ENCODE assay signal across 13 cellular contexts in the genomic region with DNA sequence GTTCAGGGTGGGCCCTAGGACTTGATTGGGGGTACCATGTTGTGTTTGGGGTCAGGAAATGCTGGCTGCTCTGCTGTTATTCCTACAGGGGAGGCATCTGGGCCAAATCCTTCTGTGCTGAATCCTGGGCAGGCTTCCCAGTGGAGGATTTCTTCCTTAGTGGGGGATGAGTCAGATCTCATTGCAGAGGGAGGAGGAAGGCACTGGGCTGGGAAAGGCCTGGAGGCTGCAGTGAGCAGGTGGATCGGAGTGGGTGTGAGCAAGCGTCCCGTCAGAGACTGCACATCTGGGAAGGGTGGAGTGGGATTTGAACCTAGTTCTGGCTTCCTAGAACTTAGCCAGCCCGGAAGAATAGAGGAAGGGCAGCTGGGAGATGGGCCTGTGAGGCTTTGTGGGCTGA. TPM values are rescaled to one million over a fixed set of nuclear protein-coding genes. Genes with fewer than 3 reads are reported as not detected.
DNase-seq lines count a peak whose midpoint lies in the region; ATAC-seq lines count a peak whose summit lies in the region.
"Had no signal": no experiment of that assay in that cellular context is flagged by ENCODE, and none has a peak within 500 bp of the region (broad histone marks: within the 10 kb centered on the region; RNA-seq: fewer than 3 reads in every experiment).

No MANE protein-coding gene starts in this region.

- peaks cover 18% of the 10 kb centered on the region for H3K36me3 ChIP-seq in HAP-1 (replicated peaks)

- H3K27me3 ChIP-seq in HAP-1 (ENCODE audit: low read depth) = no peaks in the 10 kb centered on the region

- DNase-seq in left cardiac atrium (peak; percentile 32), Right ventricle myocardium inferior (ENCODE audit: missing footprints) (no peak), amniotic epithelial cell (ENCODE audit: low read depth) (peak; percentile 77), fibroblast of the conjunctiva (ENCODE audit: low read depth) (peak; percentile 44), superior temporal gyrus (ENCODE audit: extremely low spot score) (peak; percentile 64), cortex of kidney (lab: John Stamatoyannopoulos, UW) (no peak), NCI-H1694 (lab: John Stamatoyannopoulos, UW) (no peak), HAP-1 (ENCODE audit: low spot score in 2 of 2) (no peak)
- DNase-seq: activated T-cell treated with anti-CD3 and anti-CD28 coated beads, Interleukin-2, amount 50 U/mL, for 1 hour; NCI-H345; retina; Right ventricle myocardium superior had no signal

- no peaks in the 10 kb centered on the region for H3K9me3 ChIP-seq in HAP-1

- peak in 1 of 2 donors; percentile 65 for ATAC-seq in left cardiac atrium
- no peak for ATAC-seq in Right ventricle myocardium inferior
- ATAC-seq: HCT116 had no signal

- intact Hi-C loops in left cardiac atrium (cut with DNase I) (loop anchor here in 1 of 2 donors (10.0 kb wide), 1 partner anchor 110 kb away; no protein-coding TSS in a partner anchor), Right ventricle myocardium inferior (cut with DNase I) (loop anchor here (10.0 kb wide), 1 partner anchor 110 kb away; no protein-coding TSS in a partner anchor)

- H3K4me3 ChIP-seq in HAP-1 = no peak overlapping the region

- in situ Hi-C loops in HAP-1 (cut with MboI; ENCODE audit: low sequenced_read_pairs) = loop anchor here (10.0 kb wide), 1 partner anchor 50 kb away; no protein-coding TSS in a partner anchor

- peaks cover 9% of the 10 kb centered on the region for H3K4me1 ChIP-seq in HAP-1

RNA-seq across cellular contexts. Expression of a gene that starts 11.5 kb away (rescaled TPM):
- total RNA-seq in left cardiac atrium = 10 to 100 TPM; 74.5 to 86.8 TPM
- 85.9 TPM for total RNA-seq in Right ventricle myocardium inferior

RNA-seq across cellular contexts. Expression of a gene that starts 22.6 kb away (rescaled TPM):
- total RNA-seq in left cardiac atrium (1 to 10 TPM; 1.7 to 1.8 TPM), Right ventricle myocardium inferior (not detected)
- total RNA-seq: Right ventricle myocardium superior had no signal

Comparison
In these comparisons a context has a peak if more than half of its experiments do, and no peak if none do; other contexts are left out.
1. DNase-seq: peak in left cardiac atrium (single experiment), amniotic epithelial cell (single experiment), fibroblast of the conjunctiva (single experiment) and superior temporal gyrus (single experiment); none in Right ventricle myocardium inferior (single experiment), cortex of kidney (single experiment), NCI-H1694 (single experiment) and HAP-1 (0 of 2).